1 cellular context compared by ENCODE assay signal in genomic region chrX:154526901-154527675, GRCh38.
A peak's percentile ranks its signal among the peaks of the same experiment; 100 is the strongest.
TF ChIP-seq lines count a peak whose summit lies in the region.

No MANE protein-coding gene starts in this region.

TF ChIP-seq in K562, 482 proteins besides CTCF, POLR2A, EP300 and RAD21 (continued from another document and continues in another):
- TF ChIP-seq ATF6 (CRISPR knock-in tag; IDR thresholded peaks at IDR 0.05) (no peak), PCBP1 (IDR thresholded peaks at IDR 0.05; ENCODE audit: low read depth, low read length, poor library complexity, severe bottlenecking) (no peak), PHB (CRISPR knock-in tag; IDR thresholded peaks at IDR 0.05) (no peak), SETDB1 (IDR thresholded peaks at IDR 0.05; ENCODE audit: low read length) (no peak), NRF1 (conservative IDR thresholded peaks at IDR 0.05 in 1 of 2, IDR thresholded peaks at IDR 0.05 in 1 of 2) (peak; percentile 16 to 17; a peak in 1 of 4 replicates), SPI1 (IDR thresholded peaks at IDR 0.05; ENCODE audit: borderline replicate concordance, low read depth, low read length) (no peak), L3MBTL2 (IDR thresholded peaks at IDR 0.05) (peak; percentile 64), FOXP1 (CRISPR knock-in tag; IDR thresholded peaks at IDR 0.05) (no peak), ETV6 (IDR thresholded peaks at IDR 0.05; ENCODE audit: borderline replicate concordance in 1 of 2, low read depth in 2 of 2, low read length in 1 of 2) (no peak), ETV6 (CRISPR knock-in tag; IDR thresholded peaks at IDR 0.05; ENCODE audit: borderline replicate concordance) (no peak), ZNF253 (CRISPR knock-in tag; conservative IDR thresholded peaks at IDR 0.05) (no peak), RCOR1 (IDR thresholded peaks at IDR 0.05; ENCODE audit: borderline replicate concordance in 1 of 2, low read depth in 2 of 2, low read length in 2 of 2) (no peak; a peak in 1 of 4 replicates), TEAD4 (IDR thresholded peaks at IDR 0.05; ENCODE audit: low read length) (0 out of 2 replicates have a peak, but pooled peaks have one; percentile 13), TEAD4 (CRISPR knock-in tag; IDR thresholded peaks at IDR 0.05; ENCODE audit: borderline replicate concordance) (no peak), DEAF1 (CRISPR knock-in tag; IDR thresholded peaks at IDR 0.05) (peak; percentile 32; the same call in 1 of the 2 replicates), TCFL5 (CRISPR knock-in tag; conservative IDR thresholded peaks at IDR 0.05) (no peak), ZFP1 (CRISPR knock-in tag; IDR thresholded peaks at IDR 0.05) (no peak), GABPB1 (CRISPR knock-in tag; IDR thresholded peaks at IDR 0.05) (no peak), KLF6 (CRISPR knock-in tag; IDR thresholded peaks at IDR 0.05; ENCODE audit: borderline replicate concordance) (no peak), MAFK (IDR thresholded peaks at IDR 0.05; ENCODE audit: low read length) (no peak), ZNF395 (CRISPR knock-in tag; IDR thresholded peaks at IDR 0.05) (no peak), SAFB2 (IDR thresholded peaks at IDR 0.05; ENCODE audit: borderline replicate concordance, low read depth, low read length, severe bottlenecking) (no peak), ZBTB40 (IDR thresholded peaks at IDR 0.05) (no peak), ZBTB40 (CRISPR knock-in tag; IDR thresholded peaks at IDR 0.05) (no peak), MIER1 (IDR thresholded peaks at IDR 0.05; ENCODE audit: low read depth) (no peak), CTBP1 (IDR thresholded peaks at IDR 0.05; ENCODE audit: borderline replicate concordance) (0 out of 2 replicates have a peak, but pooled peaks have one; percentile 25), EP400 (IDR thresholded peaks at IDR 0.05) (0 out of 2 replicates have a peak, but pooled peaks have one; percentile 31), ZFX (CRISPR knock-in tag; IDR thresholded peaks at IDR 0.05) (peak; percentile 57; the same call in 1 of the 2 replicates), JUND (IDR thresholded peaks at IDR 0.05; ENCODE audit: borderline replicate concordance, low read depth, low read length) (peak; percentile 8; the same call in 1 of the 2 replicates), JUND (tag; IDR thresholded peaks at IDR 0.05; ENCODE audit: borderline replicate concordance, low read depth, low read length) (0 out of 3 replicates have a peak, but pooled peaks have one; percentile 19), RBM15 (IDR thresholded peaks at IDR 0.05; ENCODE audit: insufficient read depth, low read length) (no peak), CREB3L1 (IDR thresholded peaks at IDR 0.05; ENCODE audit: borderline replicate concordance, low read depth) (no peak), EWSR1 (IDR thresholded peaks at IDR 0.05; ENCODE audit: borderline replicate concordance, low read depth, partially characterized antibody) (no peak), CREB1 (IDR thresholded peaks at IDR 0.05) (no peak), CREB1 (CRISPR knock-in tag; IDR thresholded peaks at IDR 0.05) (peak; percentile 42; the same call in 1 of the 2 replicates), NR2C2 (CRISPR knock-in tag; IDR thresholded peaks at IDR 0.05) (no peak), NR2C2 (tag; IDR thresholded peaks at IDR 0.05) (no peak), KLF10 (CRISPR knock-in tag; IDR thresholded peaks at IDR 0.05) (no peak)
- TF ChIP-seq, protein P1, sequence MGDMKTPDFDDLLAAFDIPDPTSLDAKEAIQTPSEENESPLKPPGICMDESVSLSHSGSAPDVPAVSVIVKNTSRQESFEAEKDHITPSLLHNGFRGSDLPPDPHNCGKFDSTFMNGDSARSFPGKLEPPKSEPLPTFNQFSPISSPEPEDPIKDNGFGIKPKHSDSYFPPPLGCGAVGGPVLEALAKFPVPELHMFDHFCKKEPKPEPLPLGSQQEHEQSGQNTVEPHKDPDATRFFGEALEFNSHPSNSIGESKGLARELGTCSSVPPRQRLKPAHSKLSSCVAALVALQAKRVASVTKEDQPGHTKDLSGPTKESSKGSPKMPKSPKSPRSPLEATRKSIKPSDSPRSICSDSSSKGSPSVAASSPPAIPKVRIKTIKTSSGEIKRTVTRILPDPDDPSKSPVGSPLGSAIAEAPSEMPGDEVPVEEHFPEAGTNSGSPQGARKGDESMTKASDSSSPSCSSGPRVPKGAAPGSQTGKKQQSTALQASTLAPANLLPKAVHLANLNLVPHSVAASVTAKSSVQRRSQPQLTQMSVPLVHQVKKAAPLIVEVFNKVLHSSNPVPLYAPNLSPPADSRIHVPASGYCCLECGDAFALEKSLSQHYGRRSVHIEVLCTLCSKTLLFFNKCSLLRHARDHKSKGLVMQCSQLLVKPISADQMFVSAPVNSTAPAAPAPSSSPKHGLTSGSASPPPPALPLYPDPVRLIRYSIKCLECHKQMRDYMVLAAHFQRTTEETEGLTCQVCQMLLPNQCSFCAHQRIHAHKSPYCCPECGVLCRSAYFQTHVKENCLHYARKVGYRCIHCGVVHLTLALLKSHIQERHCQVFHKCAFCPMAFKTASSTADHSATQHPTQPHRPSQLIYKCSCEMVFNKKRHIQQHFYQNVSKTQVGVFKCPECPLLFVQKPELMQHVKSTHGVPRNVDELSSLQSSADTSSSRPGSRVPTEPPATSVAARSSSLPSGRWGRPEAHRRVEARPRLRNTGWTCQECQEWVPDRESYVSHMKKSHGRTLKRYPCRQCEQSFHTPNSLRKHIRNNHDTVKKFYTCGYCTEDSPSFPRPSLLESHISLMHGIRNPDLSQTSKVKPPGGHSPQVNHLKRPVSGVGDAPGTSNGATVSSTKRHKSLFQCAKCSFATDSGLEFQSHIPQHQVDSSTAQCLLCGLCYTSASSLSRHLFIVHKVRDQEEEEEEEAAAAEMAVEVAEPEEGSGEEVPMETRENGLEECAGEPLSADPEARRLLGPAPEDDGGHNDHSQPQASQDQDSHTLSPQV (IDR thresholded peaks at IDR 0.05): no peak
- TF ChIP-seq, protein P2, sequence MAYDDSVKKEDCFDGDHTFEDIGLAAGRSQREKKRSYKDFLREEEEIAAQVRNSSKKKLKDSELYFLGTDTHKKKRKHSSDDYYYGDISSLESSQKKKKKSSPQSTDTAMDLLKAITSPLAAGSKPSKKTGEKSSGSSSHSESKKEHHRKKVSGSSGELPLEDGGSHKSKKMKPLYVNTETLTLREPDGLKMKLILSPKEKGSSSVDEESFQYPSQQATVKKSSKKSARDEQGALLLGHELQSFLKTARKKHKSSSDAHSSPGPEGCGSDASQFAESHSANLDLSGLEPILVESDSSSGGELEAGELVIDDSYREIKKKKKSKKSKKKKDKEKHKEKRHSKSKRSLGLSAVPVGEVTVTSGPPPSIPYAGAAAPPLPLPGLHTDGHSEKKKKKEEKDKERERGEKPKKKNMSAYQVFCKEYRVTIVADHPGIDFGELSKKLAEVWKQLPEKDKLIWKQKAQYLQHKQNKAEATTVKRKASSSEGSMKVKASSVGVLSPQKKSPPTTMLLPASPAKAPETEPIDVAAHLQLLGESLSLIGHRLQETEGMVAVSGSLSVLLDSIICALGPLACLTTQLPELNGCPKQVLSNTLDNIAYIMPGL (CRISPR knock-in tag; IDR thresholded peaks at IDR 0.05): no peak
